Comparison of ENCODE assay signal across 1 cellular context in the genomic region with DNA sequence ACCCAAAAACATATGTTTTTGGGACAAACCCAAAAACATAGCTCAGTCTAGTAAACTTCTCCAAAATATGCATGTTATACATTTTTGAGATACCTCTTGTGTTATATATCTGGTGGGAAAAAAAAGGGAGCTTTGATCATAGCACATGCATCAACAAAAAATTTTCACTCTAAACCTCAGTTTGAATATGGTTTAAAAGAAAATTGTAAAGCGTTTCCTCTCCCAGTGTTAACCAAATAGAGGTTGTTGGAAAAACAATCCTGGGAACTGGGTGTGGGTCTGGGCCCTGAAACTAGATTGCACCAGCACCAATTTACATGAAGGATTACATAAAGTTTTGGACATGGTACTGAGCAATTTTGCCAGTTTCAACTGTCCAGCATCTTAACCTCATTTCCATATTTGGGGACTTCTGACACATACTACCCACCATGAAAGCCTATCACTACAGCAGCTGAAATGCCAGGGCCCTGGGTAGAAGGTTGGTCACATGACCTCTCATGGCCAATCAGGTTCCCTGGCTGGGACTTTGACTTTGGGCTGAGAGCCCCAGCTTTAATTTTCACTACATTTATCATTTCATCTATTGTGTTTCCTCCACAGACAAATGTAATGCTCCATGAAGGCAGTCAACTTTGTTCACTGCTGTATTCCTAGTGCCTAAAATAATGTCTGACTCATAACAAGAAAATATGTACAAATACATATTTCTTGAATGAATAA.
A peak's percentile ranks its signal among the peaks of the same experiment; 100 is the strongest.
TF ChIP-seq lines count a peak whose summit lies in the region.

No MANE protein-coding gene starts in this region.

TF ChIP-seq in IMR-90, 13 proteins besides CTCF, POLR2A, EP300 and RAD21:
- TF ChIP-seq USF2 (IDR thresholded peaks at IDR 0.05; ENCODE audit: low read depth, low read length): peak; percentile 56
- no peak for TF ChIP-seq MAFK (IDR thresholded peaks at IDR 0.05; ENCODE audit: low read depth, low read length)
- TF ChIP-seq MAZ (IDR thresholded peaks at IDR 0.05; ENCODE audit: borderline replicate concordance, low read depth, low read length): no peak
